16 cellular contexts compared by ENCODE assay signal in genomic region chr1:56434659-56435202, GRCh38.
DNase-seq lines count a peak whose midpoint lies in the region; ATAC-seq and TF ChIP-seq lines count a peak whose summit lies in the region.
"Had no signal": no experiment of that assay in that cellular context is flagged by ENCODE, and none has a peak within 500 bp of the region (broad histone marks: within the 10 kb centered on the region; RNA-seq: fewer than 3 reads in every experiment).

No MANE protein-coding gene starts in this region.

- no peak for ATAC-seq in heart right ventricle
- ATAC-seq in SK-N-SH treated with all-trans-retinoic acid at 6 μM for 48 hours, result peak; percentile 57
- no peak for ATAC-seq in PC-3

- H3K79me2 ChIP-seq in PC-3 (ENCODE audit: low read length), result no peaks in the 10 kb centered on the region

- H3K36me3 ChIP-seq in cardiac muscle cell (no peaks in the 10 kb centered on the region), heart right ventricle (no peaks in the 10 kb centered on the region), thyroid gland (no peaks in the 10 kb centered on the region), PC-3 (ENCODE audit: low read depth, low read length) (no peaks in the 10 kb centered on the region)
- H3K36me3 ChIP-seq: neutrophil had no signal

- no peaks in the 10 kb centered on the region for H3K9me2 ChIP-seq in PC-3 (replicated peaks; ENCODE audit: low read length)

- H3K27me3 ChIP-seq in cardiac muscle cell (no peaks in the 10 kb centered on the region), heart right ventricle (no peaks in the 10 kb centered on the region), thyroid gland (no peaks in the 10 kb centered on the region), PC-3 (ENCODE audit: low read length) (no peaks in the 10 kb centered on the region)
- H3K27me3 ChIP-seq: neutrophil had no signal

- peak; percentile 8 for TF ChIP-seq CTCF in cardiac muscle cell (IDR thresholded peaks at IDR 0.05; ENCODE audit: low read depth, low read length)
- no peak for TF ChIP-seq CTCF in heart right ventricle (IDR thresholded peaks at IDR 0.05)
- peak; percentile 42 for TF ChIP-seq CTCF in glutamatergic neuron (IDR thresholded peaks at IDR 0.05; ENCODE audit: partially characterized antibody, unreplicated experiment)
- TF ChIP-seq CTCF in thyroid gland (IDR thresholded peaks at IDR 0.05), result peak in 3 of 6 experiments; percentile 17 to 40 (median 30)
- no peak for TF ChIP-seq CTCF in PC-3 (conservative IDR thresholded peaks at IDR 0.05; ENCODE audit: low read depth, low read length)
- no peak for TF ChIP-seq CTCF in chondrocyte (IDR thresholded peaks at IDR 0.05)

- H3K27ac ChIP-seq in cardiac muscle cell (no peak overlapping the region), heart right ventricle (no peak overlapping the region), thyroid gland (peak overlapping the region in 2 of 3 donors; percentile 48 to 62), PC-3 (ENCODE audit: low read length) (no peak overlapping the region)
- H3K27ac ChIP-seq: neutrophil had no signal

- CTCF ChIA-PET in PC-3 (lab: Charles Lee), result no interaction called here

- no peaks in the 10 kb centered on the region for H3K27me3 Mint-ChIP-seq in glutamatergic neuron (ENCODE audit: unreplicated experiment)
- no peaks in the 10 kb centered on the region for H3K27me3 Mint-ChIP-seq in chondrocyte (ENCODE audit: low read depth)
- H3K27me3 Mint-ChIP-seq: activated naive CD4-positive, alpha-beta T cell treated with anti-CD3 and anti-CD28 coated beads, Interleukin-2, amount 10 ng/mL, durations not matched to agents 7 days and 5 days had no signal

- POLR2A ChIA-PET in PC-3 (lab: Charles Lee; ENCODE audit: unreplicated experiment), result no interaction called here

- H3K4me1 Mint-ChIP-seq in glutamatergic neuron (ENCODE audit: low read depth, unreplicated experiment), result peaks cover 25% of the 10 kb centered on the region
- H3K4me1 Mint-ChIP-seq in chondrocyte (ENCODE audit: low read depth), result peaks cover 9% of the 10 kb centered on the region
- H3K4me1 Mint-ChIP-seq: activated naive CD4-positive, alpha-beta T cell treated with anti-CD3 and anti-CD28 coated beads, Interleukin-2, amount 10 ng/mL, durations not matched to agents 7 days and 5 days had no signal

- 91% methylated on average over 5 of the region's 5 CpGs for WGBS in heart right ventricle, 2 donors
- WGBS in thyroid gland, 2 donors, result 44 to 66% methylated on average over 5 of the region's 5 CpGs

- no peaks in the 10 kb centered on the region for H3K36me3 Mint-ChIP-seq in glutamatergic neuron (ENCODE audit: unreplicated experiment)
- H3K36me3 Mint-ChIP-seq in chondrocyte (ENCODE audit: low read depth), result no peaks in the 10 kb centered on the region
- H3K36me3 Mint-ChIP-seq: activated naive CD4-positive, alpha-beta T cell treated with anti-CD3 and anti-CD28 coated beads, Interleukin-2, amount 10 ng/mL, durations not matched to agents 7 days and 5 days had no signal

- H3K4me3 ChIP-seq in cardiac muscle cell (no peak overlapping the region), heart right ventricle (no peak overlapping the region), thyroid gland (replicated peaks in 1 of 3) (no peak overlapping the region), PC-3 (ENCODE audit: low read length) (no peak overlapping the region)

- intact Hi-C loops in heart right ventricle (cut with DNase I), result loop anchor here in 3 of 10 donors (10.0 kb wide), 1 partner anchor 140 kb away; the partner anchor contains the start of gene PLPP3 (in 3 of the 3)
- intact Hi-C loops in thyroid gland (cut with DNase I), result no loop called here
- intact Hi-C loops in PC-3 (cut with micrococcal nuclease), result no loop called here

- DNase-seq in cardiac muscle cell (ENCODE audit: low read depth in 1 of 2, low spot score in 1 of 2) (no peak), heart right ventricle (no peak), glutamatergic neuron (no peak), thyroid gland (peak; percentile 36 to 38), PC-3 (no peak), chondrocyte (ENCODE audit: low spot score) (no peak), NCI-H187 treated with DMSO at 0.1 percent for 48 hours (lab: John Stamatoyannopoulos, UW) (no peak)
- DNase-seq: activated CD4-positive, CD25-positive, alpha-beta regulatory T cell; activated CD8-positive, alpha-beta memory T cell treated with anti-CD3 and anti-CD28 coated beads, Interleukin-2, amount 50 U/mL, for 48 hours; activated naive CD4-positive, alpha-beta T cell treated with anti-CD3 and anti-CD28 coated beads, Interleukin-2, amount 10 ng/mL, durations not matched to agents 7 days and 5 days; cerebellar nuclear complex; MV-4-11; NCI-H345; OCI-M1 had no signal

- H3K4me3 Mint-ChIP-seq in glutamatergic neuron (ENCODE audit: unreplicated experiment) (no peak overlapping the region), chondrocyte (ENCODE audit: unreplicated experiment) (no peak overlapping the region)
- H3K4me3 Mint-ChIP-seq: activated naive CD4-positive, alpha-beta T cell treated with anti-CD3 and anti-CD28 coated beads, Interleukin-2, amount 10 ng/mL, durations not matched to agents 7 days and 5 days had no signal

- TF ChIP-seq POLR2A in thyroid gland (IDR thresholded peaks at IDR 0.05), result no peak

- no peaks in the 10 kb centered on the region for H3F3A ChIP-seq in PC-3 (ENCODE audit: low read length, unreplicated experiment)

- no peaks in the 10 kb centered on the region for H4K20me1 ChIP-seq in PC-3 (ENCODE audit: low read length)

- H3K4me1 ChIP-seq in cardiac muscle cell (ENCODE audit: low read depth), result peaks cover 37% of the 10 kb centered on the region
- H3K4me1 ChIP-seq in heart right ventricle, result peaks cover 4 to 83% (median 41%) of the 10 kb centered on the region in 9 donors
- H3K4me1 ChIP-seq in thyroid gland, result peaks cover 35 to 60% of the 10 kb centered on the region in 2 donors
- 0 out of 2 replicates have a peak, but pooled peaks cover 3% of the 10 kb centered on the region for H3K4me1 ChIP-seq in PC-3 (ENCODE audit: insufficient read depth, low read length)

- H3K9me3 Mint-ChIP-seq in glutamatergic neuron (ENCODE audit: unreplicated experiment), result peaks cover 2% of the 10 kb centered on the region
- H3K9me3 Mint-ChIP-seq in chondrocyte (ENCODE audit: low read depth), result no peaks in the 10 kb centered on the region
- H3K9me3 Mint-ChIP-seq: activated naive CD4-positive, alpha-beta T cell treated with anti-CD3 and anti-CD28 coated beads, Interleukin-2, amount 10 ng/mL, durations not matched to agents 7 days and 5 days had no signal

- no TSS peak for BruUV-seq in PC-3 (replicated peaks; lab: Mats Ljungman, UMichigan)

- H3K9me3 ChIP-seq in cardiac muscle cell (ENCODE audit: low read depth), result no peaks in the 10 kb centered on the region
- no peaks in the 10 kb centered on the region for H3K9me3 ChIP-seq in heart right ventricle
- H3K9me3 ChIP-seq in thyroid gland, result no peaks in the 10 kb centered on the region
- no peaks in the 10 kb centered on the region for H3K9me3 ChIP-seq in PC-3 (ENCODE audit: low read length)
- H3K9me3 ChIP-seq: neutrophil had no signal

- H3K27ac Mint-ChIP-seq in glutamatergic neuron (ENCODE audit: unreplicated experiment) (no peak overlapping the region), chondrocyte (ENCODE audit: unreplicated experiment) (no peak overlapping the region)
- H3K27ac Mint-ChIP-seq: activated naive CD4-positive, alpha-beta T cell treated with anti-CD3 and anti-CD28 coated beads, Interleukin-2, amount 10 ng/mL, durations not matched to agents 7 days and 5 days had no signal

- H3K4me2 ChIP-seq in PC-3 (ENCODE audit: low read length), result no peak overlapping the region

- no peak overlapping the region for H3K9ac ChIP-seq in PC-3 (ENCODE audit: low read length)

- H2AFZ ChIP-seq in PC-3 (ENCODE audit: low read length), result no peak overlapping the region

TF ChIP-seq in SK-N-SH treated with all-trans-retinoic acid at 6 μM for 48 hours, 23 proteins besides CTCF, POLR2A, EP300 and RAD21:
- no peak for TF ChIP-seq SNAI2 (CRISPR knock-in tag; IDR thresholded peaks at IDR 0.05)

Comparison
In these comparisons a context has a peak if more than half of its experiments do, and no peak if none do; other contexts are left out.
1. CTCF ChIP-seq: peak in cardiac muscle cell (single experiment) and glutamatergic neuron (single experiment); none in heart right ventricle (0 of 9), PC-3 (single experiment) and chondrocyte (single experiment).
2. DNase-seq: peak in thyroid gland (2 of 2); none in cardiac muscle cell (0 of 2), heart right ventricle (0 of 2), glutamatergic neuron (single experiment), PC-3 (single experiment), chondrocyte (single experiment) and NCI-H187 treated with DMSO at 0.1 percent for 48 hours (single experiment).
3. H3K27ac ChIP-seq: peak in thyroid gland (2 of 3); none in cardiac muscle cell (single experiment), heart right ventricle (0 of 10) and PC-3 (single experiment).